27 cellular contexts compared by ENCODE assay signal in genomic region chr13:110420626-110421025, GRCh38.
DNase-seq lines count a peak whose midpoint lies in the region; ATAC-seq and TF ChIP-seq lines count a peak whose summit lies in the region.
"Had no signal": no experiment of that assay in that cellular context is flagged by ENCODE, and none has a peak within 500 bp of the region (broad histone marks: within the 10 kb centered on the region; RNA-seq: fewer than 3 reads in every experiment).

No MANE protein-coding gene starts in this region.

- peaks cover 2% of the 10 kb centered on the region for H3K79me2 ChIP-seq in fibroblast of lung (ENCODE audit: control insufficient read depth, insufficient read depth, low read length)

- H3K9me3 Mint-ChIP-seq in nephron = no peaks in the 10 kb centered on the region
- H3K9me3 Mint-ChIP-seq: activated T-cell treated with anti-CD3 and anti-CD28 coated beads, Interleukin-2, amount 50 U/mL, for 72 hours; naive B cell; stimulated activated memory B cell treated with anti-CD40 and anti-IgM and Interleukin-4, amounts not matched to agents 10 μg/mL and 1 μg/mL and 100 μg/mL, for 72 hours had no signal

- peaks cover 40% of the 10 kb centered on the region for H3K4me1 Mint-ChIP-seq in nephron
- H3K4me1 Mint-ChIP-seq: naive B cell; stimulated activated memory B cell treated with anti-CD40 and anti-IgM and Interleukin-4, amounts not matched to agents 10 μg/mL and 1 μg/mL and 100 μg/mL, for 72 hours had no signal

- H3K4ac ChIP-seq in neuronal stem cell (ENCODE audit: low read length) = no peak overlapping the region

- no peaks in the 10 kb centered on the region for H4K20me1 ChIP-seq in fibroblast of lung (ENCODE audit: control insufficient read depth, extremely low read depth, insufficient read depth, low read length)

- WGBS in neuronal stem cell (ENCODE audit: extremely low coverage in 2 of 2, insufficient read length in 2 of 2, insufficient replicate concordance in 1 of 2), 2 donors = no CpG with 5 or more reads among the region's 6 CpGs

- H3K14ac ChIP-seq in neuronal stem cell (ENCODE audit: low read length) = no peak overlapping the region

- H3K9me3 ChIP-seq in SJSA1 (replicated peaks) (no peaks in the 10 kb centered on the region), fibroblast of lung (ENCODE audit: control insufficient read depth, insufficient read depth, low read depth, low read length) (no peaks in the 10 kb centered on the region), thoracic aorta (no peaks in the 10 kb centered on the region), neuronal stem cell (replicated peaks in 1 of 2; ENCODE audit: control insufficient read depth in 2 of 2, insufficient read depth in 1 of 2, low read depth in 1 of 2, low read length in 2 of 2) (peaks cover 0 to 3% of the 10 kb centered on the region in 2 donors)
- H3K9me3 ChIP-seq: BE2C, MG63, psoas muscle, testis had no signal

- H3K27me3 ChIP-seq in SJSA1 (replicated peaks) (no peaks in the 10 kb centered on the region), fibroblast of lung (ENCODE audit: control insufficient read depth, insufficient read depth, low read length) (no peaks in the 10 kb centered on the region), thoracic aorta (replicated peaks; ENCODE audit: insufficient read depth) (no peaks in the 10 kb centered on the region), neuronal stem cell (ENCODE audit: control insufficient read depth in 3 of 3, insufficient read depth in 3 of 3, low read depth in 1 of 3, low read length in 3 of 3) (no peaks in the 10 kb centered on the region)
- H3K27me3 ChIP-seq: BE2C, MG63, testis had no signal

- H3K27ac ChIP-seq in SJSA1 = no peak overlapping the region
- H3K27ac ChIP-seq in fibroblast of lung (ENCODE audit: insufficient read depth, low read length) = peak overlapping the region; percentile 21
- H3K27ac ChIP-seq in thoracic aorta = peak overlapping the region; percentile 89 to 96
- H3K27ac ChIP-seq in neuronal stem cell (replicated peaks; ENCODE audit: low read length) = no peak overlapping the region
- H3K27ac ChIP-seq: dorsolateral prefrontal cortex, testis had no signal

- H3K27me3 Mint-ChIP-seq in nephron (ENCODE audit: low read depth) = no peaks in the 10 kb centered on the region

- no peak overlapping the region for H2BK15ac ChIP-seq in neuronal stem cell (ENCODE audit: low read length)

- H3K79me1 ChIP-seq in neuronal stem cell (ENCODE audit: low read depth, low read length) = peaks cover 3% of the 10 kb centered on the region

- H3K4me3 Mint-ChIP-seq in nephron = no peak overlapping the region
- H3K4me3 Mint-ChIP-seq: activated T-cell treated with anti-CD3 and anti-CD28 coated beads, Interleukin-2, amount 50 U/mL, for 72 hours; immature natural killer cell; naive B cell; stimulated activated memory B cell treated with anti-CD40 and anti-IgM and Interleukin-4, amounts not matched to agents 10 μg/mL and 1 μg/mL and 100 μg/mL, for 72 hours had no signal

- H2AFZ ChIP-seq in fibroblast of lung (ENCODE audit: low read length) (no peak overlapping the region), neuronal stem cell (ENCODE audit: low read length) (no peak overlapping the region)

- no peak overlapping the region for H2BK5ac ChIP-seq in neuronal stem cell (ENCODE audit: low read length)

- no peak overlapping the region for H3K23ac ChIP-seq in neuronal stem cell (ENCODE audit: low read depth, low read length, poor library complexity)

- no peak overlapping the region for H4K8ac ChIP-seq in neuronal stem cell (ENCODE audit: low read depth, low read length)

- no peak overlapping the region for H2BK12ac ChIP-seq in neuronal stem cell (ENCODE audit: low read length)

- H3K4me2 ChIP-seq in fibroblast of lung (ENCODE audit: extremely low read depth, insufficient read depth, low read length) (no peak overlapping the region), neuronal stem cell (ENCODE audit: insufficient read depth, low read length, poor library complexity, severe bottlenecking) (no peak overlapping the region)

- peak; percentile 39 to 44 for DNase-seq in SJSA1 (ENCODE audit: low read depth in 1 of 2, low spot score in 2 of 2)
- no peak for DNase-seq in fibroblast of lung (ENCODE audit: low read depth in 2 of 2)
- no peak for DNase-seq in thoracic aorta (ENCODE audit: low spot score)
- no peak for DNase-seq in neuronal stem cell (ENCODE audit: low spot score)
- no peak for DNase-seq in HPDE6-E6E7 (ENCODE audit: extremely low spot score)
- DNase-seq in superior temporal gyrus (ENCODE audit: extremely low spot score) = no peak
- DNase-seq: activated CD4-positive, alpha-beta T cell treated with anti-CD3 and anti-CD28 coated beads, Interleukin-2, amount 50 U/mL, for 4 hours; activated naive CD4-positive, alpha-beta T cell; activated T-cell treated with anti-CD3 and anti-CD28 coated beads, Interleukin-2, amount 50 U/mL, for 72 hours; BE2C; dorsolateral prefrontal cortex; immature natural killer cell; KG1; left colon; MG63; naive B cell; NCI-H1105 treated with DMSO at 0.1 percent for 48 hours; NCI-H187 treated with DMSO at 0.1 percent for 48 hours; NCI-H524 treated with DMSO at 0.1 percent for 48 hours; psoas muscle; Right ventricle myocardium superior; stimulated activated CD4-positive, alpha-beta T cell treated with anti-CD3 and anti-CD28 coated beads, Interleukin-15, amount 100 ng/mL, for 24 hours; T-helper 2 cell; testis had no signal

- peaks cover 40% of the 10 kb centered on the region for H3K36me3 Mint-ChIP-seq in nephron (ENCODE audit: low read depth)
- H3K36me3 Mint-ChIP-seq: immature natural killer cell; naive B cell; stimulated activated memory B cell treated with anti-CD40 and anti-IgM and Interleukin-4, amounts not matched to agents 10 μg/mL and 1 μg/mL and 100 μg/mL, for 72 hours had no signal

- H3K9ac ChIP-seq in fibroblast of lung (ENCODE audit: insufficient read depth, low read length) = no peak overlapping the region
- H3K9ac ChIP-seq in neuronal stem cell (ENCODE audit: low read depth, low read length, poor library complexity) = no peak overlapping the region

- ATAC-seq in thoracic aorta (ENCODE audit: insufficient number of reproducible peaks, low FRiP score, low read depth) = no peak
- ATAC-seq: activated CD4-positive, CD25-positive, alpha-beta regulatory T cell treated with anti-CD3 and anti-CD28 coated beads, Interleukin-2, amount 50 U/mL, for 24 hours; activated T-cell treated with anti-CD3 and anti-CD28 coated beads, Interleukin-2, amount 50 U/mL, for 72 hours; left colon; psoas muscle; stimulated activated memory B cell treated with anti-CD40 and anti-IgM and Interleukin-4, amounts not matched to agents 10 μg/mL and 1 μg/mL and 100 μg/mL, for 72 hours had no signal

- no peak overlapping the region for H4K91ac ChIP-seq in neuronal stem cell (ENCODE audit: low read depth, low read length, poor library complexity)

- TF ChIP-seq CTCF in fibroblast of lung (conservative IDR thresholded peaks at IDR 0.05 in 1 of 2, IDR thresholded peaks at IDR 0.05 in 1 of 2; ENCODE audit: low read depth in 1 of 2, low read length in 2 of 2) (no peak), nephron (IDR thresholded peaks at IDR 0.05; ENCODE audit: unreplicated experiment in 3 of 3) (no peak), thoracic aorta (IDR thresholded peaks at IDR 0.05) (no peak)

- H3K18ac ChIP-seq in neuronal stem cell (ENCODE audit: low read length) = no peak overlapping the region

- no peaks in the 10 kb centered on the region for H3K36me3 ChIP-seq in SJSA1
- peaks cover 4% of the 10 kb centered on the region for H3K36me3 ChIP-seq in fibroblast of lung (ENCODE audit: control insufficient read depth, insufficient read depth, low read length)
- H3K36me3 ChIP-seq in thoracic aorta = no peaks in the 10 kb centered on the region
- peaks cover 6 to 56% of the 10 kb centered on the region in 2 donors for H3K36me3 ChIP-seq in neuronal stem cell (replicated peaks in 1 of 2; ENCODE audit: control insufficient read depth in 2 of 2, insufficient read depth in 2 of 2, low read length in 2 of 2)
- H3K36me3 ChIP-seq: BE2C, MG63 had no signal

- peaks cover 67% of the 10 kb centered on the region for H3K4me1 ChIP-seq in SJSA1 (replicated peaks)
- peaks cover 41% of the 10 kb centered on the region for H3K4me1 ChIP-seq in fibroblast of lung (ENCODE audit: control insufficient read depth, extremely low read depth, insufficient read depth, low read length)
- H3K4me1 ChIP-seq in thoracic aorta (ENCODE audit: control insufficient read depth in 1 of 2, low read depth in 2 of 2) = peaks cover 33 to 94% of the 10 kb centered on the region in 2 donors
- H3K4me1 ChIP-seq in neuronal stem cell (ENCODE audit: control insufficient read depth in 2 of 2, insufficient read depth in 1 of 2, low read depth in 1 of 2, low read length in 2 of 2) = peaks cover 0 to 3% of the 10 kb centered on the region in 2 donors
- H3K4me1 ChIP-seq: BE2C had no signal

- H2BK120ac ChIP-seq in neuronal stem cell (ENCODE audit: low read depth, low read length) = no peak overlapping the region

- no peak overlapping the region for H2AK5ac ChIP-seq in neuronal stem cell (ENCODE audit: low read depth, low read length)

- peak overlapping the region in 2 of 3 experiments; percentile 27 to 48 for H3K27ac Mint-ChIP-seq in nephron
- H3K27ac Mint-ChIP-seq: activated T-cell treated with anti-CD3 and anti-CD28 coated beads, Interleukin-2, amount 50 U/mL, for 72 hours; immature natural killer cell; stimulated activated memory B cell treated with anti-CD40 and anti-IgM and Interleukin-4, amounts not matched to agents 10 μg/mL and 1 μg/mL and 100 μg/mL, for 72 hours had no signal

- H3K4me3 ChIP-seq in SJSA1 (no peak overlapping the region), fibroblast of lung (replicated peaks in 1 of 4; ENCODE audit: control extremely low read depth in 1 of 4, insufficient read depth in 1 of 4, low read depth in 3 of 4, low read length in 4 of 4) (no peak overlapping the region), thoracic aorta (no peak overlapping the region), neuronal stem cell (ENCODE audit: low read length in 2 of 2) (no peak overlapping the region)
- H3K4me3 ChIP-seq: dorsolateral prefrontal cortex, MG63, psoas muscle, testis had no signal

Comparison
In these comparisons a context has a peak if more than half of its experiments do, and no peak if none do; other contexts are left out.
1. DNase-seq: peak in SJSA1 (2 of 2); none in fibroblast of lung (0 of 2), thoracic aorta (single experiment), neuronal stem cell (single experiment), HPDE6-E6E7 (single experiment) and superior temporal gyrus (single experiment).
2. H3K27ac ChIP-seq: peak in fibroblast of lung (single experiment) and thoracic aorta (2 of 2); none in SJSA1 (single experiment) and neuronal stem cell (single experiment).